In genomic region chr14:81485372-81485771, GRCh38 we compare ENCODE assay signal across 14 cellular contexts. TPM values are rescaled to one million over a fixed set of nuclear protein-coding genes. Genes with fewer than 3 reads are reported as not detected.
DNase-seq lines count a peak whose midpoint lies in the region; ATAC-seq and TF ChIP-seq lines count a peak whose summit lies in the region.
"Had no signal": no experiment of that assay in that cellular context is flagged by ENCODE, and none has a peak within 500 bp of the region (broad histone marks: within the 10 kb centered on the region; RNA-seq: fewer than 3 reads in every experiment).

No MANE protein-coding gene starts in this region.

- peak overlapping the region; percentile 86 for H3K27ac Mint-ChIP-seq in central memory CD8-positive, alpha-beta T cell (ENCODE audit: low read depth)
- no peak overlapping the region for H3K27ac Mint-ChIP-seq in WTC11
- H3K27ac Mint-ChIP-seq: endodermal cell; stimulated activated naive CD8-positive, alpha-beta T cell treated with anti-CD3 and anti-CD28 coated beads, Interleukin-15, Interleukin-2, amounts not matched to agents 100 ng/mL and 50 ng/mL, for 24 hours had no signal

- ATAC-seq in GM18868 (IDR thresholded peaks at IDR 0.05; ENCODE audit: unreplicated experiment) (peak; percentile 73), GM21528 (IDR thresholded peaks at IDR 0.05; ENCODE audit: low FRiP score, unreplicated experiment) (peak; percentile 65), HG03139 (IDR thresholded peaks at IDR 0.05; ENCODE audit: unreplicated experiment) (peak; percentile 99), WTC11 (no peak)
- ATAC-seq in central memory CD8-positive, alpha-beta T cell (replicated peaks; ENCODE audit: extremely low read depth, poor library complexity, severe bottlenecking) = peak; percentile 68

- no peaks in the 10 kb centered on the region for H4K20me1 ChIP-seq in Karpas-422 (ENCODE audit: insufficient read depth, low read depth, low read length)

- H3K4me1 ChIP-seq in Karpas-422 (ENCODE audit: low read length) = no peaks in the 10 kb centered on the region
- H3K4me1 ChIP-seq: Peyer's patch had no signal

- peaks cover 12% of the 10 kb centered on the region for H3K4me1 Mint-ChIP-seq in central memory CD8-positive, alpha-beta T cell
- no peaks in the 10 kb centered on the region for H3K4me1 Mint-ChIP-seq in WTC11

- peaks cover 49% of the 10 kb centered on the region for H3K36me3 Mint-ChIP-seq in central memory CD8-positive, alpha-beta T cell (ENCODE audit: insufficient read depth)
- peaks cover 38% of the 10 kb centered on the region for H3K36me3 Mint-ChIP-seq in WTC11

- no peak for DNase-seq in central memory CD8-positive, alpha-beta T cell (ENCODE audit: low spot score in 2 of 2)
- DNase-seq in NCI-H2227 (lab: John Stamatoyannopoulos, UW; ENCODE audit: unreplicated experiment) = no peak
- no peak for DNase-seq in NCI-H1105 treated with DMSO at 0.1 percent for 48 hours (lab: John Stamatoyannopoulos, UW)
- no peak for DNase-seq in Karpas-422
- no peak for DNase-seq in WTC11 (ENCODE audit: low spot score)
- DNase-seq: CD4-positive, CD25-positive, alpha-beta regulatory T cell; endodermal cell; NCI-H146 had no signal

- POLR2A ChIA-PET in WTC11 (lab: Charles Lee) = no interaction called here

- H2AFZ ChIP-seq in Karpas-422 (ENCODE audit: low read length) = no peak overlapping the region

- H3K4me2 ChIP-seq in Karpas-422 (ENCODE audit: low read depth, low read length, poor library complexity, severe bottlenecking) = no peak overlapping the region

- no peaks in the 10 kb centered on the region for H3K9me3 ChIP-seq in Karpas-422 (ENCODE audit: low read length)
- H3K9me3 ChIP-seq: Peyer's patch had no signal

- H3K27me3 ChIP-seq in Karpas-422 (ENCODE audit: low read length) = no peaks in the 10 kb centered on the region
- H3K27me3 ChIP-seq: Peyer's patch had no signal

- no peak overlapping the region for H3K4me3 ChIP-seq in Karpas-422 (ENCODE audit: low read length)
- H3K4me3 ChIP-seq: Peyer's patch had no signal

- H3K79me2 ChIP-seq in Karpas-422 (ENCODE audit: low read length) = 0 out of 2 replicates have a peak, but pooled peaks cover 6% of the 10 kb centered on the region

- TF ChIP-seq CTCF in WTC11 (IDR thresholded peaks at IDR 0.05) = no peak

- peak overlapping the region; percentile 32 for H3K4me3 Mint-ChIP-seq in central memory CD8-positive, alpha-beta T cell
- no peak overlapping the region for H3K4me3 Mint-ChIP-seq in WTC11
- H3K4me3 Mint-ChIP-seq: CD4-positive, CD25-positive, alpha-beta regulatory T cell; endodermal cell; stimulated activated naive CD8-positive, alpha-beta T cell treated with anti-CD3 and anti-CD28 coated beads, Interleukin-15, Interleukin-2, amounts not matched to agents 100 ng/mL and 50 ng/mL, for 24 hours had no signal

- H3K27ac ChIP-seq in Karpas-422 (ENCODE audit: low read length) = no peak overlapping the region
- H3K27ac ChIP-seq: VCaP had no signal

- H3K9me2 ChIP-seq in Karpas-422 (replicated peaks; ENCODE audit: insufficient read depth, low read length) = no peaks in the 10 kb centered on the region

- H3K36me3 ChIP-seq in Karpas-422 (ENCODE audit: insufficient read depth, low read length) = peaks cover 78% of the 10 kb centered on the region

- H3K9ac ChIP-seq in Karpas-422 (ENCODE audit: low read length) = no peak overlapping the region

- H3K27me3 Mint-ChIP-seq in central memory CD8-positive, alpha-beta T cell = no peaks in the 10 kb centered on the region
- H3K27me3 Mint-ChIP-seq in WTC11 (ENCODE audit: low read depth) = no peaks in the 10 kb centered on the region
- H3K27me3 Mint-ChIP-seq: CD4-positive, CD25-positive, alpha-beta regulatory T cell; stimulated activated naive CD8-positive, alpha-beta T cell treated with anti-CD3 and anti-CD28 coated beads, Interleukin-15, Interleukin-2, amounts not matched to agents 100 ng/mL and 50 ng/mL, for 24 hours had no signal

- no peaks in the 10 kb centered on the region for H3K9me3 Mint-ChIP-seq in central memory CD8-positive, alpha-beta T cell
- no peaks in the 10 kb centered on the region for H3K9me3 Mint-ChIP-seq in WTC11
- H3K9me3 Mint-ChIP-seq: CD4-positive, CD25-positive, alpha-beta regulatory T cell; endodermal cell; stimulated activated naive CD8-positive, alpha-beta T cell treated with anti-CD3 and anti-CD28 coated beads, Interleukin-15, Interleukin-2, amounts not matched to agents 100 ng/mL and 50 ng/mL, for 24 hours had no signal

- CTCF ChIA-PET in WTC11 (lab: Charles Lee) = no interaction called here

TF ChIP-seq in WTC11, 78 proteins besides CTCF, POLR2A, EP300 and RAD21:
- TF ChIP-seq CREB1 (CRISPR knock-in tag; IDR thresholded peaks at IDR 0.05) (no peak), HMGXB4 (CRISPR knock-in tag; IDR thresholded peaks at IDR 0.05) (no peak), AR (CRISPR knock-in tag; IDR thresholded peaks at IDR 0.05) (no peak), SMAD4 (CRISPR knock-in tag; IDR thresholded peaks at IDR 0.05) (no peak), NR2C2 (CRISPR knock-in tag; IDR thresholded peaks at IDR 0.05) (no peak), PRRX2 (CRISPR knock-in tag; IDR thresholded peaks at IDR 0.05) (no peak), IRF2 (CRISPR knock-in tag; IDR thresholded peaks at IDR 0.05; ENCODE audit: borderline replicate concordance, low read depth) (no peak), HMGA2 (CRISPR knock-in tag; IDR thresholded peaks at IDR 0.05) (no peak), NR3C1 (CRISPR knock-in tag; conservative IDR thresholded peaks at IDR 0.05; ENCODE audit: low read depth) (no peak)
- TF ChIP-seq, protein P1, sequence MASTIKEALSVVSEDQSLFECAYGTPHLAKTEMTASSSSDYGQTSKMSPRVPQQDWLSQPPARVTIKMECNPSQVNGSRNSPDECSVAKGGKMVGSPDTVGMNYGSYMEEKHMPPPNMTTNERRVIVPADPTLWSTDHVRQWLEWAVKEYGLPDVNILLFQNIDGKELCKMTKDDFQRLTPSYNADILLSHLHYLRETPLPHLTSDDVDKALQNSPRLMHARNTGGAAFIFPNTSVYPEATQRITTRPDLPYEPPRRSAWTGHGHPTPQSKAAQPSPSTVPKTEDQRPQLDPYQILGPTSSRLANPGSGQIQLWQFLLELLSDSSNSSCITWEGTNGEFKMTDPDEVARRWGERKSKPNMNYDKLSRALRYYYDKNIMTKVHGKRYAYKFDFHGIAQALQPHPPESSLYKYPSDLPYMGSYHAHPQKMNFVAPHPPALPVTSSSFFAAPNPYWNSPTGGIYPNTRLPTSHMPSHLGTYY (CRISPR knock-in tag; IDR thresholded peaks at IDR 0.05) = no peak

RNA-seq across cellular contexts. Expression of gene SEL1L, which starts 48.3 kb away (rescaled TPM):
- 75.7 and 116 TPM in 2 replicates for total RNA-seq in Karpas-422 (2014; rRNA removed; shearing (Covaris generic); ENCODE audit: low replicate concordance)
- 24.6 to 29.1 TPM (median 28.7 TPM) in 3 replicates for total RNA-seq in WTC11 (2021)
